ENCODE assay signal across 17 cellular contexts in genomic region chr4:81852031-81852715, GRCh38.
DNase-seq lines count a peak whose midpoint lies in the region; ATAC-seq lines count a peak whose summit lies in the region.
"Had no signal": no experiment of that assay in that cellular context is flagged by ENCODE, and none has a peak within 500 bp of the region (broad histone marks: within the 10 kb centered on the region; RNA-seq: fewer than 3 reads in every experiment).

No MANE protein-coding gene starts in this region.

- H3K27me3 Mint-ChIP-seq in activated naive CD8-positive, alpha-beta T cell treated with anti-CD3 and anti-CD28 coated beads, Interleukin-2, amount 50 U/mL, for 24 hours: no peaks in the 10 kb centered on the region
- H3K27me3 Mint-ChIP-seq: CD4-positive, alpha-beta T cell had no signal

- H3K9me3 Mint-ChIP-seq in activated naive CD8-positive, alpha-beta T cell treated with anti-CD3 and anti-CD28 coated beads, Interleukin-2, amount 50 U/mL, for 24 hours: peaks cover 18% of the 10 kb centered on the region

- H3K4me1 Mint-ChIP-seq in activated naive CD8-positive, alpha-beta T cell treated with anti-CD3 and anti-CD28 coated beads, Interleukin-2, amount 50 U/mL, for 24 hours: peaks cover 4% of the 10 kb centered on the region
- H3K4me1 Mint-ChIP-seq: B cell had no signal

- in situ Hi-C loops in KBM-7 (cut with MboI; ENCODE audit: low pct_unique_long_range_greater_than_20kb, low sequenced_read_pairs): no loop called here

- DNase-seq in NCI-H446 (lab: John Stamatoyannopoulos, UW) (peak; percentile 83 to 84), cerebellar cortex (ENCODE audit: low spot score) (peak; percentile 96), cerebellum (ENCODE audit: low spot score) (peak; percentile 73), A172 (ENCODE audit: low spot score) (no peak), KBM-7 (no peak)
- DNase-seq in activated naive CD8-positive, alpha-beta T cell treated with anti-CD3 and anti-CD28 coated beads, Interleukin-2, amount 50 U/mL, for 24 hours: no peak
- DNase-seq: 8988T; AML-193; Caco-2; Calu3; CD4-positive, alpha-beta T cell; CD8-positive, alpha-beta T cell; DMS79 treated with DMSO at 0.1 percent for 48 hours; GDM1 had no signal

- no peak overlapping the region for H3K27ac Mint-ChIP-seq in activated naive CD8-positive, alpha-beta T cell treated with anti-CD3 and anti-CD28 coated beads, Interleukin-2, amount 50 U/mL, for 24 hours
- H3K27ac Mint-ChIP-seq: B cell; CD4-positive, alpha-beta T cell; CD8-positive, alpha-beta T cell had no signal

- peaks cover 14% of the 10 kb centered on the region for H3K36me3 Mint-ChIP-seq in activated naive CD8-positive, alpha-beta T cell treated with anti-CD3 and anti-CD28 coated beads, Interleukin-2, amount 50 U/mL, for 24 hours (ENCODE audit: low read depth)
- H3K36me3 Mint-ChIP-seq: CD8-positive, alpha-beta T cell had no signal

- H3K4me3 Mint-ChIP-seq in activated naive CD8-positive, alpha-beta T cell treated with anti-CD3 and anti-CD28 coated beads, Interleukin-2, amount 50 U/mL, for 24 hours: no peak overlapping the region
- H3K4me3 Mint-ChIP-seq: B cell; CD4-positive, alpha-beta T cell; CD8-positive, alpha-beta T cell had no signal

- no peak for ATAC-seq in activated naive CD8-positive, alpha-beta T cell treated with anti-CD3 and anti-CD28 coated beads, Interleukin-2, amount 50 U/mL, for 24 hours
- ATAC-seq: A549; CD8-positive, alpha-beta T cell; GM12878 had no signal

Comparison
In these comparisons a context has a peak if more than half of its experiments do, and no peak if none do; other contexts are left out.
1. DNase-seq: peak in NCI-H446 (2 of 2), cerebellar cortex (single experiment) and cerebellum (single experiment); none in A172 (single experiment), activated naive CD8-positive, alpha-beta T cell treated with anti-CD3 and anti-CD28 coated beads, Interleukin-2, amount 50 U/mL, for 24 hours (single experiment) and KBM-7 (single experiment).